In the genomic region with DNA sequence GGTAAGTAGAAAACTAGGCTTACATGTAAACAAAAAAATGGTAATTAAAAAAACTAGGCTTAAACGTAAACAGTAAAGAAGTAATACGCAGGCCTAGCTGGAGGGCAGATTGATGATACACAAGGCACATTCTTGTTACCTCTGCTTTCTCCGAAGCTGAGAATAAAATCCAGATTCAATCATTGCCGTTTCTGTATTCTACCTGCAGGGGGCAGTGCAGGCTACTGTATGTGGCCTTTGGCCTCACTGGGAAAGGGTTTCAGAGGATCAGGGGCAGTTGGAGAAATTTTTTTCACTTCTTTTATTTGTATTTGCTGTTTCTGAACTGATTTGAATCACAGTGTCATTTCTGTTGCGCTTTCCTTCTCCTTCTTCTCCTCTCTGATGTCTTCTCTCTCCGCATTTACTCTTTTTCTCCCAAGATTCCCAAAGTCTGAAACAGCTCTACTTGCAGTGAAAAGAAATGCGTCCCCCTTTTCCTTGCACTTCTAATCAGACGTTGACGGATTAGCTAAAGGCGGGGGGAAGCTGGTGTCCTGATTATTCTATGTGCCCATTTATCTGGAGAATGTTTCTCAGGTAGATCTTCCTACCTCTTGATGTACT, we compare ENCODE assay signal across 8 cellular contexts.
A peak's percentile ranks its signal among the peaks of the same experiment; 100 is the strongest.
DNase-seq lines count a peak whose midpoint lies in the region; ATAC-seq, FAIRE-seq and TF ChIP-seq lines count a peak whose summit lies in the region.

No MANE protein-coding gene starts in this region.

- no peaks in the 10 kb centered on the region for H3K79me2 ChIP-seq in GM12878 (ENCODE audit: control insufficient read depth, insufficient read depth, low read length)

- peaks cover 2% of the 10 kb centered on the region for H3K36me3 Mint-ChIP-seq in T-helper 2 cell treated with Interferon-gamma antibody and Interleukin-4, amounts not matched to agents 5 μg/mL and 100 μg/mL, for 36 hours (ENCODE audit: low read depth)

- in situ Hi-C loops in GM12878 (cut with MboI): loop anchor here (5.0 kb wide), 1 partner anchor 158 kb away; no protein-coding TSS in a partner anchor

- BruUV-seq in GM12878 (replicated peaks; lab: Mats Ljungman, UMichigan): no TSS peak

- ATAC-seq in GM18868 (IDR thresholded peaks at IDR 0.05; ENCODE audit: unreplicated experiment): peak; percentile 71
- peak; percentile 82 for ATAC-seq in GM12878
- ATAC-seq in HG02884 (IDR thresholded peaks at IDR 0.05; ENCODE audit: unreplicated experiment): no peak

- H3K4me1 ChIP-seq in GM12878 (ENCODE audit: control insufficient read depth, insufficient read depth, low read length): no peaks in the 10 kb centered on the region

- TF ChIP-seq POLR2A in NB4 (IDR thresholded peaks at IDR 0.05; ENCODE audit: extremely low read depth, insufficient read length) (no peak), GM12878 (IDR thresholded peaks at IDR 0.05; ENCODE audit: low read depth, low read length) (no peak)

- H3K9ac ChIP-seq in GM12878 (ENCODE audit: control insufficient read depth, insufficient read depth, low read length): no peak overlapping the region

- DNase-seq in AG08395 (ENCODE audit: low spot score): peak; percentile 51
- peak; percentile 80 for DNase-seq in NB4 (ENCODE audit: low read depth)
- DNase-seq in T-helper 2 cell treated with Interferon-gamma antibody and Interleukin-4, amounts not matched to agents 5 μg/mL and 100 μg/mL, for 36 hours (ENCODE audit: low spot score): peak; percentile 54
- DNase-seq in GM12878 (ENCODE audit: low read depth, low spot score): no peak
- peak; percentile 59 for DNase-seq in stimulated activated CD4-positive, alpha-beta T cell treated with anti-CD3 and anti-CD28 coated beads, Interleukin-4, amount 100 ng/mL, for 24 hours

- H3K27me3 Mint-ChIP-seq in T-helper 2 cell treated with Interferon-gamma antibody and Interleukin-4, amounts not matched to agents 5 μg/mL and 100 μg/mL, for 36 hours (ENCODE audit: low read depth): peaks cover 12% of the 10 kb centered on the region

- POLR2A ChIA-PET in GM12878 (lab: Charles Lee): interaction anchor here (1.3 to 2.9 kb wide), 2 partner anchors 157 to 160 kb away, joined by 3 to 12 read pairs; no protein-coding TSS in a partner anchor

- peaks cover 14% of the 10 kb centered on the region for H3K4me1 Mint-ChIP-seq in T-helper 2 cell treated with Interferon-gamma antibody and Interleukin-4, amounts not matched to agents 5 μg/mL and 100 μg/mL, for 36 hours (ENCODE audit: low read depth)

- no peak overlapping the region for H3K4me2 ChIP-seq in GM12878 (ENCODE audit: control insufficient read depth, insufficient read depth)

- no peak overlapping the region for H3K4me3 Mint-ChIP-seq in T-helper 2 cell treated with Interferon-gamma antibody and Interleukin-4, amounts not matched to agents 5 μg/mL and 100 μg/mL, for 36 hours

- H3K27ac ChIP-seq in GM12878 (ENCODE audit: control insufficient read depth, insufficient read depth): no peak overlapping the region

- WGBS in GM12878 (ENCODE audit: insufficient coverage, insufficient replicate concordance, low lambda C conversion rate, missing lambda C conversion rate): 16% methylated on average over 10 of the region's 10 CpGs

- peak; percentile 93 for FAIRE-seq in GM12878 (lab: Jason Lieb, UNC)
- FAIRE-seq in islet of Langerhans (lab: Jason Lieb, UNC): peak; percentile 98

- no peak overlapping the region for H2AFZ ChIP-seq in GM12878 (ENCODE audit: control insufficient read depth, low read depth, low read length)

- peak; percentile 97 for TF ChIP-seq RAD21 in GM12878 (IDR thresholded peaks at IDR 0.05; ENCODE audit: insufficient read depth, low read depth, low read length)

- no peak for TF ChIP-seq EP300 in GM12878 (IDR thresholded peaks at IDR 0.05; ENCODE audit: borderline replicate concordance in 1 of 2, control insufficient read depth in 1 of 2, low read depth in 2 of 2, low read length in 2 of 2)

- H3K4me3 ChIP-seq in NB4 (ENCODE audit: low read depth, low read length): no peak overlapping the region
- H3K4me3 ChIP-seq in GM12878: no peak overlapping the region

- SMC1A ChIA-PET in GM12878 (lab: Charles Lee; ENCODE audit: uncharacterized antibody, unreplicated experiment): interaction anchor here (0.7 to 8.2 kb wide), 32 partner anchors 9 to 307 kb away, joined by 3 to 266 read pairs (median 4); partner anchors contain the start of gene MCTP2

- CTCF ChIA-PET in GM12878 (lab: Yijun Ruan, JAX): interaction anchor here (0.6 to 12.5 kb wide), 49 partner anchors 9 to 507 kb away, joined by 3 to 417 read pairs (median 4); partner anchors contain the start of gene MCTP2

- H3K36me3 ChIP-seq in GM12878 (ENCODE audit: control insufficient read depth in 2 of 2, insufficient read depth in 2 of 2, low read length in 1 of 2): no peaks in the 10 kb centered on the region

- H3K9me3 Mint-ChIP-seq in T-helper 2 cell treated with Interferon-gamma antibody and Interleukin-4, amounts not matched to agents 5 μg/mL and 100 μg/mL, for 36 hours: peaks cover 6% of the 10 kb centered on the region

- H3K27me3 ChIP-seq in GM12878 (replicated peaks in 1 of 2; ENCODE audit: control insufficient read depth in 2 of 2, insufficient read depth in 2 of 2, low read length in 1 of 2): no peaks in the 10 kb centered on the region

- H4K20me1 ChIP-seq in GM12878 (ENCODE audit: control insufficient read depth, insufficient read depth): no peaks in the 10 kb centered on the region

- intact Hi-C loops in GM12878 (cut with micrococcal nuclease; ENCODE audit: unreplicated experiment): loop anchor here (1.0 to 10.0 kb wide), 3 partner anchors 66 to 410 kb away; partner anchors contain the start of gene MCTP2

- RAD21 ChIA-PET in GM12878 (lab: Charles Lee; ENCODE audit: unreplicated experiment): interaction anchor here (0.6 to 9.1 kb wide), 28 partner anchors 8 to 413 kb away, joined by 3 to 268 read pairs (median 4); partner anchors contain the start of gene MCTP2

- no peak overlapping the region for H3K27ac Mint-ChIP-seq in T-helper 2 cell treated with Interferon-gamma antibody and Interleukin-4, amounts not matched to agents 5 μg/mL and 100 μg/mL, for 36 hours

- TF ChIP-seq CTCF in NB4 (IDR thresholded peaks at IDR 0.05; ENCODE audit: low read depth, low read length) (peak; percentile 78), GM12878 (IDR thresholded peaks at IDR 0.05 in 2 of 3, conservative IDR thresholded peaks at IDR 0.05 in 1 of 3; ENCODE audit: control insufficient read depth in 2 of 3, extremely low read depth in 1 of 3, insufficient read depth in 1 of 3, low read depth in 3 of 3, low read length in 3 of 3) (peak; percentile 69 to 83 (median 80))

- no peaks in the 10 kb centered on the region; the same call in 2 of the 3 replicates for H3K9me3 ChIP-seq in GM12878 (replicated peaks; ENCODE audit: control insufficient read depth, insufficient read depth, low read length)

TF ChIP-seq in GM12878, 131 proteins besides CTCF, POLR2A, EP300 and RAD21 (continues in another document):
- no peak for TF ChIP-seq MEF2A (IDR thresholded peaks at IDR 0.05; ENCODE audit: insufficient read depth, low read depth, low read length)
- TF ChIP-seq POLR2AphosphoS5 (IDR thresholded peaks at IDR 0.05; ENCODE audit: low read length): no peak
- TF ChIP-seq, protein P1, sequence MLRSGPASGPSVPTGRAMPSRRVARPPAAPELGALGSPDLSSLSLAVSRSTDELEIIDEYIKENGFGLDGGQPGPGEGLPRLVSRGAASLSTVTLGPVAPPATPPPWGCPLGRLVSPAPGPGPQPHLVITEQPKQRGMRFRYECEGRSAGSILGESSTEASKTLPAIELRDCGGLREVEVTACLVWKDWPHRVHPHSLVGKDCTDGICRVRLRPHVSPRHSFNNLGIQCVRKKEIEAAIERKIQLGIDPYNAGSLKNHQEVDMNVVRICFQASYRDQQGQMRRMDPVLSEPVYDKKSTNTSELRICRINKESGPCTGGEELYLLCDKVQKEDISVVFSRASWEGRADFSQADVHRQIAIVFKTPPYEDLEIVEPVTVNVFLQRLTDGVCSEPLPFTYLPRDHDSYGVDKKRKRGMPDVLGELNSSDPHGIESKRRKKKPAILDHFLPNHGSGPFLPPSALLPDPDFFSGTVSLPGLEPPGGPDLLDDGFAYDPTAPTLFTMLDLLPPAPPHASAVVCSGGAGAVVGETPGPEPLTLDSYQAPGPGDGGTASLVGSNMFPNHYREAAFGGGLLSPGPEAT (IDR thresholded peaks at IDR 0.05; ENCODE audit: low read depth): no peak
- TF ChIP-seq SREBF2 (IDR thresholded peaks at IDR 0.05; ENCODE audit: low read length): no peak
- no peak for TF ChIP-seq MYC (IDR thresholded peaks at IDR 0.05; ENCODE audit: insufficient read depth, insufficient read length, insufficient replicate concordance, low read length, severe bottlenecking)
- no peak for TF ChIP-seq IRF3 (IDR thresholded peaks at IDR 0.05)
- TF ChIP-seq ZNF622 (IDR thresholded peaks at IDR 0.05): no peak
- TF ChIP-seq NFIC (IDR thresholded peaks at IDR 0.05; ENCODE audit: low read depth, low read length): no peak
